18 cellular contexts compared by ENCODE assay signal in genomic region chr2:233437439-233437955, GRCh38.
"Had no signal": no experiment of that assay in that cellular context is flagged by ENCODE, and none has a peak within 500 bp of the region (broad histone marks: within the 10 kb centered on the region; RNA-seq: fewer than 3 reads in every experiment).

No MANE protein-coding gene starts in this region.

- H3K27me3 Mint-ChIP-seq: activated CD8-positive, alpha-beta memory T cell treated with anti-CD3 and anti-CD28 coated beads, Interleukin-2, amount 10 ng/mL, durations not matched to agents 7 days and 5 days; naive thymus-derived CD4-positive, alpha-beta T cell; stimulated activated naive CD8-positive, alpha-beta T cell treated with anti-CD3 and anti-CD28 coated beads, Interleukin-15, amount 100 ng/mL, for 72 hours had no signal

- H3K4me3 Mint-ChIP-seq: activated CD8-positive, alpha-beta memory T cell treated with anti-CD3 and anti-CD28 coated beads, Interleukin-2, amount 10 ng/mL, durations not matched to agents 7 days and 5 days; activated T-cell treated with anti-CD3 and anti-CD28 coated beads, Interleukin-2, amount 50 U/mL, for 4 hours; endodermal cell; naive thymus-derived CD4-positive, alpha-beta T cell; stimulated activated naive CD8-positive, alpha-beta T cell treated with anti-CD3 and anti-CD28 coated beads, Interleukin-15, amount 100 ng/mL, for 72 hours had no signal

- H3K27ac Mint-ChIP-seq: activated CD8-positive, alpha-beta memory T cell treated with anti-CD3 and anti-CD28 coated beads, Interleukin-2, amount 10 ng/mL, durations not matched to agents 7 days and 5 days; endodermal cell; stimulated activated naive CD8-positive, alpha-beta T cell treated with anti-CD3 and anti-CD28 coated beads, Interleukin-15, amount 100 ng/mL, for 72 hours had no signal

- H3K9me3 ChIP-seq: ascending aorta, breast epithelium, heart left ventricle, mucosa of descending colon, testis had no signal

- ATAC-seq: activated CD8-positive, alpha-beta memory T cell treated with anti-CD3 and anti-CD28 coated beads, Interleukin-2, amount 10 ng/mL, durations not matched to agents 7 days and 5 days; activated T-cell treated with anti-CD3 and anti-CD28 coated beads, Interleukin-2, amount 50 U/mL, for 4 hours; mucosa of descending colon; naive thymus-derived CD4-positive, alpha-beta T cell; stimulated activated naive CD8-positive, alpha-beta T cell treated with anti-CD3 and anti-CD28 coated beads, Interleukin-15, amount 100 ng/mL, for 72 hours had no signal

- H3K4me1 ChIP-seq: ascending aorta, breast epithelium had no signal

- H3K9me3 Mint-ChIP-seq: activated T-cell treated with anti-CD3 and anti-CD28 coated beads, Interleukin-2, amount 50 U/mL, for 4 hours; endodermal cell; naive thymus-derived CD4-positive, alpha-beta T cell; stimulated activated naive CD8-positive, alpha-beta T cell treated with anti-CD3 and anti-CD28 coated beads, Interleukin-15, amount 100 ng/mL, for 72 hours had no signal

- H3K4me3 ChIP-seq: ascending aorta, breast epithelium, dorsolateral prefrontal cortex, heart left ventricle, mucosa of descending colon, SK-N-MC, smooth muscle cell, testis had no signal

- H3K27ac ChIP-seq: ascending aorta, breast epithelium, SK-N-MC, testis had no signal

- DNase-seq: activated CD4-positive, alpha-beta T cell treated with anti-CD3 and anti-CD28 coated beads for 1 hour; activated CD4-positive, alpha-beta T cell treated with anti-CD3 and anti-CD28 coated beads, Interleukin-2, amount 50 U/mL, for 4 hours; activated CD8-positive, alpha-beta memory T cell treated with anti-CD3 and anti-CD28 coated beads, Interleukin-2, amount 10 ng/mL, durations not matched to agents 7 days and 5 days; activated gamma-delta T cell; activated T-cell treated with anti-CD3 and anti-CD28 coated beads, Interleukin-2, amount 50 U/mL, for 4 hours; heart left ventricle; naive thymus-derived CD4-positive, alpha-beta T cell; stimulated activated CD4-positive, alpha-beta T cell treated with anti-CD3 and anti-CD28 coated beads, Interleukin-4, amount 100 ng/mL, for 4 hours; stimulated activated naive CD8-positive, alpha-beta T cell treated with anti-CD3 and anti-CD28 coated beads, Interleukin-15, amount 100 ng/mL, for 72 hours; T1000; testis had no signal

- H3K4me1 Mint-ChIP-seq: endodermal cell had no signal

- H3K27me3 ChIP-seq: ascending aorta, breast epithelium, dorsolateral prefrontal cortex, heart left ventricle, testis had no signal

- H3K36me3 ChIP-seq: breast epithelium had no signal
